Comparison of ENCODE assay signal across 8 cellular contexts in the genomic region with DNA sequence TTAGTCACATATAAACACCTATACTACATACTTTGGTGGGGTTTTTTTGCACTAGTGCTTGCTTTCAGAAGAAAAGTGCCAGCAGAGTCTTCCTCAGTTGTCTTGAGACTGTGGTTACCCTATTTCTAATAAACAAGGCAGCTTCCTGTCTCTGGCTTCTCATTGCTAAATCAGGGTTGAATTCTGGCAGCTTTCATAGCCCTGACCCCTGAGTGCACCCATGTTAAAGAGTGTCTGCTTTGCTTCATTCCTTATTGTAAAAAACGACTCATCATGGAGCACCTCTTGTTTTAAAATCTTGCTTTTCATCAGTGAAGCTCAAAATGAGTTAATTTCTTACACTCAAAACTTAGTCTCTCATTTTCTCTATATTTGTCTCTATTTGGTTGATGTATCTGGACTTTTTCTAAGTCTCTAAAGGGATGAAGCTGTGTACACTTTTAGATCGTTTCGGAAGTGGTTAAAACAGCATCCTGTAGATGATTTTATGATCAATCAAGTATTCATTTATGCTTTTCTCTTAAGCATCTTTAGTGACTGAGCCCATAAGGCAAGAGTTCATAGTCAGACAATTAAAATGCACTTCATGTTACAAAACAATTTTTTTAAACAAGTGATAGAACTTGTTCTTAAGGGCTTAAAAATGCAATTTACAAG.
A peak's percentile ranks its signal among the peaks of the same experiment; 100 is the strongest.
DNase-seq lines count a peak whose midpoint lies in the region; ATAC-seq, FAIRE-seq and TF ChIP-seq lines count a peak whose summit lies in the region.

No MANE protein-coding gene starts in this region.

- peaks cover 77% of the 10 kb centered on the region for H3K79me2 ChIP-seq in DOHH2 (ENCODE audit: control insufficient read depth, low read length)

- H3F3A ChIP-seq in DOHH2 (ENCODE audit: control insufficient read depth, insufficient read depth), result peaks cover 7% of the 10 kb centered on the region; the same call in 1 of the 2 replicates

- no peaks in the 10 kb centered on the region for H4K20me1 ChIP-seq in DOHH2 (ENCODE audit: control insufficient read depth, insufficient read depth, low read depth, low read length)

- H3K36me3 ChIP-seq in DOHH2 (ENCODE audit: control insufficient read depth, low read length), result peaks cover 15% of the 10 kb centered on the region
- no peaks in the 10 kb centered on the region for H3K36me3 ChIP-seq in pancreas

- WGBS in pancreas, 2 donors, result 50 to 53% methylated on average over 3 of the region's 3 CpGs

- DNase-seq in cardiac fibroblast (ENCODE audit: low read depth in 2 of 2) (peak; percentile 71 to 77), pancreas (no peak), DMS 273 (lab: John Stamatoyannopoulos, UW; ENCODE audit: unreplicated experiment) (no peak), NCI-H1092 (lab: John Stamatoyannopoulos, UW) (no peak)
- DNase-seq in activated effector memory CD4-positive, alpha-beta T cell treated with Interleukin-2 at 50 U/mL for 16 hours, result no peak

- H3K9me2 ChIP-seq in DOHH2 (replicated peaks; ENCODE audit: control insufficient read depth, low read length), result no peaks in the 10 kb centered on the region

- H3K9me3 ChIP-seq in DOHH2 (ENCODE audit: control insufficient read depth, insufficient read depth, low read length) (peaks cover 8% of the 10 kb centered on the region; the same call in 1 of the 2 replicates), pancreas (no peaks in the 10 kb centered on the region)

- H3K27ac ChIP-seq in DOHH2 (ENCODE audit: low read depth, low read length) (peak overlapping the region; percentile 74), pancreas (peak overlapping the region in 1 of 4 donors; percentile 15)

- H3K4me2 ChIP-seq in DOHH2 (ENCODE audit: low read length), result peak overlapping the region; percentile 73

- no peak for FAIRE-seq in pancreas (lab: Jason Lieb, UNC)

- TF ChIP-seq CTCF in DOHH2 (IDR thresholded peaks at IDR 0.05; ENCODE audit: low read depth, low read length, poor library complexity, severe bottlenecking) (no peak), cardiac fibroblast (IDR thresholded peaks at IDR 0.05; ENCODE audit: low read depth, low read length) (no peak), pancreas (IDR thresholded peaks at IDR 0.05) (no peak)

- H3K27me3 ChIP-seq in DOHH2 (ENCODE audit: control insufficient read depth, low read length), result no peaks in the 10 kb centered on the region
- H3K27me3 ChIP-seq in pancreas, result no peaks in the 10 kb centered on the region

- ATAC-seq in GM19455 (IDR thresholded peaks at IDR 0.05; ENCODE audit: unreplicated experiment) (peak; percentile 78), HG03469 (IDR thresholded peaks at IDR 0.05; ENCODE audit: unreplicated experiment) (peak; percentile 68), pancreas (peak in 3 of 4 donors; percentile 52 to 69 (median 56))

- peaks cover 66% of the 10 kb centered on the region for H3K4me1 ChIP-seq in DOHH2 (ENCODE audit: control insufficient read depth, low read length)
- H3K4me1 ChIP-seq in pancreas, result peaks cover 0 to 4% (median 4%) of the 10 kb centered on the region in 3 donors

- H3K4me3 ChIP-seq in DOHH2 (ENCODE audit: low read length), result peak overlapping the region; percentile 43
- H3K4me3 ChIP-seq in cardiac fibroblast (replicated peaks in 1 of 2; ENCODE audit: low read depth in 2 of 2, low read length in 2 of 2), result no peak overlapping the region
- no peak overlapping the region for H3K4me3 ChIP-seq in pancreas

- intact Hi-C loops in pancreas (cut with DNase I), result no loop called here

Comparison
In these comparisons a context has a peak if more than half of its experiments do, and no peak if none do; other contexts are left out.
1. DNase-seq: peak in cardiac fibroblast (2 of 2); none in pancreas (0 of 6), DMS 273 (single experiment), activated effector memory CD4-positive, alpha-beta T cell treated with Interleukin-2 at 50 U/mL for 16 hours (single experiment) and NCI-H1092 (single experiment).
2. Peak in every context shown above with its lines, with median percentiles within 50 percentile points of each other: ATAC-seq.